7 cellular contexts compared by ENCODE assay signal in the genomic region with DNA sequence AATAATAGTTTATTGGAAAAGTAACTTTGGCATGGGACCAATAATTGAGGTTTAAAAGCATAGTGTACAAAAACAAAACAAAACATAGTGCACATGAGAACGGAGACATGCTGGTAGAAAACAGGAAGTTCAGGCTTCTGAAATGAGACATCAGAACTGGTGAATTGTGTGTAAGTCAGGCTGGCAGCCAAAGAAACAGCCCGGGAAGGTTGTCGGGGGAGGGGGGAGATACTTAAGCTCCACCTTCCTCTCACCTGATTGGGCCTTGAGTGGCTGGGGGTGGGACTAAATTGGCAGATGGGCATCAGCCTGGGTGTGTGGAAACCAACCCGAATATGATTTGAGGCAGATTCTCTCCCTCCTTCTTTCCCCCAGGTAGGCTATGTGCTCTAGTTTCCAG.
DNase-seq lines count a peak whose midpoint lies in the region; ATAC-seq and TF ChIP-seq lines count a peak whose summit lies in the region.

No MANE protein-coding gene starts in this region.

- DNase-seq in NCI-H2029 (lab: John Stamatoyannopoulos, UW), result peak; percentile 68
- DNase-seq in erythroblast (lab: John Stamatoyannopoulos, UW), result peak; percentile 11
- DNase-seq in mesenteric fat pad (ENCODE audit: low spot score), result no peak
- no peak for DNase-seq in AG08396 (ENCODE audit: low spot score)

- no peak for TF ChIP-seq POLR2A in erythroblast (IDR thresholded peaks at IDR 0.05; ENCODE audit: low read length)

- ATAC-seq in GM18519 (IDR thresholded peaks at IDR 0.05; ENCODE audit: low FRiP score, unreplicated experiment) (peak; percentile 83), GM21717 (IDR thresholded peaks at IDR 0.05; ENCODE audit: unreplicated experiment) (peak; percentile 74), HG03097 (IDR thresholded peaks at IDR 0.05; ENCODE audit: low FRiP score, unreplicated experiment) (no peak)

Comparison
In these comparisons a context has a peak if more than half of its experiments do, and no peak if none do; other contexts are left out.
1. DNase-seq: peak in NCI-H2029 (single experiment) and erythroblast (2 of 2); none in mesenteric fat pad (single experiment) and AG08396 (single experiment).